ENCODE assay signal across 9 cellular contexts in genomic region chr10:18400911-18401260, GRCh38.
A peak's percentile ranks its signal among the peaks of the same experiment; 100 is the strongest.
DNase-seq lines count a peak whose midpoint lies in the region; ATAC-seq and TF ChIP-seq lines count a peak whose summit lies in the region.
"Had no signal": no experiment of that assay in that cellular context is flagged by ENCODE, and none has a peak within 500 bp of the region (broad histone marks: within the 10 kb centered on the region; RNA-seq: fewer than 3 reads in every experiment).

No MANE protein-coding gene starts in this region.

- no peak for DNase-seq in Calu3
- peak; percentile 34 for DNase-seq in astrocyte of the hippocampus (ENCODE audit: low read depth, low spot score)
- DNase-seq in mucosa of descending colon = peak; percentile 55 to 61 (median 55)
- DNase-seq: upper lobe of left lung had no signal

- intact Hi-C loops in Calu3 (cut with micrococcal nuclease; ENCODE audit: unreplicated experiment) (no loop called here), mucosa of descending colon (cut with DNase I, micrococcal nuclease) (no loop called here)

- TF ChIP-seq CTCF in Calu3 (IDR thresholded peaks at IDR 0.05; ENCODE audit: unreplicated experiment) (no peak), mucosa of descending colon (IDR thresholded peaks at IDR 0.05) (no peak)

- ATAC-seq in HG02798 (IDR thresholded peaks at IDR 0.05; ENCODE audit: poor library complexity, unreplicated experiment) (peak; percentile 31), mucosa of descending colon (peak; percentile 65), HG03280 (IDR thresholded peaks at IDR 0.05; ENCODE audit: unreplicated experiment) (no peak), GM18873 (IDR thresholded peaks at IDR 0.05; ENCODE audit: low FRiP score, unreplicated experiment) (no peak), HG03342 (IDR thresholded peaks at IDR 0.05; ENCODE audit: unreplicated experiment) (no peak), HG02938 (IDR thresholded peaks at IDR 0.05; ENCODE audit: unreplicated experiment) (no peak)

- H3K36me3 Mint-ChIP-seq in Calu3 (ENCODE audit: insufficient read depth, unreplicated experiment) = no peaks in the 10 kb centered on the region

- H3K9me3 ChIP-seq in mucosa of descending colon = no peaks in the 10 kb centered on the region
- H3K9me3 ChIP-seq: upper lobe of left lung had no signal

- CTCF ChIA-PET in Calu3 (lab: Charles Lee) = interaction anchor here (0.6 to 0.8 kb wide), 3 partner anchors 14 to 110 kb away, joined by 3 to 8 read pairs (median 3); no protein-coding TSS in a partner anchor

- H3K36me3 ChIP-seq in mucosa of descending colon (ENCODE audit: low read depth) = no peaks in the 10 kb centered on the region
- H3K36me3 ChIP-seq: upper lobe of left lung had no signal

- BruUV-seq in Calu3 (replicated peaks; lab: Mats Ljungman, UMichigan) = no TSS peak

- peaks cover 14% of the 10 kb centered on the region for H3K4me1 Mint-ChIP-seq in Calu3 (ENCODE audit: low read depth, unreplicated experiment)

- peaks cover 22% of the 10 kb centered on the region for H3K27me3 Mint-ChIP-seq in Calu3 (ENCODE audit: unreplicated experiment)

- no peak overlapping the region for H3K4me3 ChIP-seq in mucosa of descending colon

- H3K4me3 Mint-ChIP-seq in Calu3 (ENCODE audit: low read depth, unreplicated experiment) = peak overlapping the region; percentile 59

- H3K27ac Mint-ChIP-seq in Calu3 (ENCODE audit: unreplicated experiment) = no peak overlapping the region

- no peaks in the 10 kb centered on the region for H3K9me3 Mint-ChIP-seq in Calu3 (ENCODE audit: low read depth, unreplicated experiment)

- no peaks in the 10 kb centered on the region for H3K4me1 ChIP-seq in mucosa of descending colon (ENCODE audit: low read depth)

Comparison
In these comparisons a context has a peak if more than half of its experiments do, and no peak if none do; other contexts are left out.
1. ATAC-seq: peak in HG02798 (single experiment) and mucosa of descending colon (single experiment); none in HG03280 (single experiment), GM18873 (single experiment), HG03342 (single experiment) and HG02938 (single experiment).